ENCODE assay signal across 1 cellular context in the genomic region with DNA sequence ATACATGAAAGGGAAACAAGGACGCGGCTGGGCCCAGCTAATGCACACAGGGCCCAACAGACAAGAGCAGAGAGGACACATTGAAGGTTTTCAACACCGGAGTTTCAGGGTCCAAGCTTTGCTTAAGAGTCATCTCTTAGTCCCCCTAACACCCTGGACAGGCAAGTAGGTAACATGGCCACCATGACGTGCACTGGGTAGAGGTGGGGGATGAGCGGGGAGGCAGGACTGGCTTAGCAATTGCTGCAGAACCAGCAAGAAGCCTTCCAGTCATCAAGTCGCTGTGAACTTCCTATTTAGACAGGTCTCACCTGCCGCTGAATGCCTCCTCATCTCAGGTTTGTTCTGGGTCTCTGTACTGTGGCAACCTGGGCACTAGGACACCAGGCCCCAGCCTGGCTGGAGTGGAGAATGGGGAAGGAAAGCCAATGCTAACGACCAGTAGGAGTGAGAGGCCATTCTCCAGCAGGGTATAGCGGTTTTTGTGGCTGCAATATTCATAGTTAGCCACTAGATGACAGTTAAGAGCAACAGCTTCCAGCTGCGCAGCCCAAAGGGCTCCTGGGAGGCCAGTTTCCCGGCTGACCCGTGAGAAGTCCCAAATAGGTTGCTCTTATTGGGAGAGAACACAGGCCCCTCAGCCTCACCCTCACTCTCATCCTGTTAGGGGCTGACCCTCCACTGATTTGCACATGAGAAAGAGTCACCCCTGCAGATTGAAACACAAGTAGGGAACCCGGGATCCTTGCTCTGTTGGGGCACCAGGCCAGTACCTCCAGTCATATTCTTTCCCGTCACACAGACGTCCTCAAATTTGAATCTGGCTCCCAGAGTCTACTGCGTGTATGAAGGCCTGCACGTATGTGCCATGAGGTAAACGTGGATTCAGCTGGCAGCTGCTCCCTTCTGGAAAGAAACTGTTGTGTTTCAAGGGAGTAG.
TF ChIP-seq lines count a peak whose summit lies in the region.

No MANE protein-coding gene starts in this region.

TF ChIP-seq in Ishikawa, 13 proteins besides CTCF, POLR2A, EP300 and RAD21 (continued from another document):
- TF ChIP-seq, protein P1, sequence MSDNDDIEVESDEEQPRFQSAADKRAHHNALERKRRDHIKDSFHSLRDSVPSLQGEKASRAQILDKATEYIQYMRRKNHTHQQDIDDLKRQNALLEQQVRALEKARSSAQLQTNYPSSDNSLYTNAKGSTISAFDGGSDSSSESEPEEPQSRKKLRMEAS (IDR thresholded peaks at IDR 0.05) = no peak
- TF ChIP-seq EGR1 (IDR thresholded peaks at IDR 0.05) (no peak), NFIC (IDR thresholded peaks at IDR 0.05) (no peak)
